In genomic region chr13:93200626-93201025, GRCh38 we compare ENCODE assay signal across 23 cellular contexts. TPM values are rescaled to one million over a fixed set of nuclear protein-coding genes. Genes with fewer than 3 reads are reported as not detected.
DNase-seq lines count a peak whose midpoint lies in the region; ATAC-seq and TF ChIP-seq lines count a peak whose summit lies in the region.
"Had no signal": no experiment of that assay in that cellular context is flagged by ENCODE, and none has a peak within 500 bp of the region (broad histone marks: within the 10 kb centered on the region; RNA-seq: fewer than 3 reads in every experiment).

No MANE protein-coding gene starts in this region.

- H3K9me3 Mint-ChIP-seq in GM23338 = peaks cover 3% of the 10 kb centered on the region

- H3K27me3 Mint-ChIP-seq in GM23338 (ENCODE audit: insufficient read depth, low read depth, poor library complexity) = no peaks in the 10 kb centered on the region
- H3K27me3 Mint-ChIP-seq: CD4-positive, alpha-beta memory T cell; CD4-positive, CD25-positive, alpha-beta regulatory T cell; CD8-positive, alpha-beta memory T cell had no signal

- no peaks in the 10 kb centered on the region for H4K20me1 ChIP-seq in GM23338 (replicated peaks; ENCODE audit: insufficient read depth)
- H4K20me1 ChIP-seq: BLaER1 had no signal

- peaks cover 4% of the 10 kb centered on the region for H3K36me3 Mint-ChIP-seq in GM23338 (ENCODE audit: low read depth)
- H3K36me3 Mint-ChIP-seq: CD14-positive monocyte; CD4-positive, alpha-beta memory T cell; CD4-positive, CD25-positive, alpha-beta regulatory T cell; CD8-positive, alpha-beta memory T cell had no signal

- H3K79me2 ChIP-seq in GM23338 (replicated peaks; ENCODE audit: insufficient read depth) = no peaks in the 10 kb centered on the region

- no peaks in the 10 kb centered on the region for H3K27me3 ChIP-seq in GM23338 (ENCODE audit: insufficient read depth)
- H3K27me3 ChIP-seq: BE2C, BLaER1 had no signal

- DNase-seq in GM23338 (ENCODE audit: low spot score) = no peak
- DNase-seq in activated CD4-positive, CD25-positive, alpha-beta regulatory T cell (lab: John Stamatoyannopoulos, UW) = no peak
- DNase-seq in Ammon's horn (ENCODE audit: low spot score) = no peak
- DNase-seq: AML-193; BE2C; C1 segment of cervical spinal cord; CD4-positive, alpha-beta memory T cell; CD4-positive, CD25-positive, alpha-beta regulatory T cell; CD8-positive, alpha-beta memory T cell; COR-L47; DMS 273 treated with DMSO at 0.1 percent for 48 hours; DMS153; DMS53; DMS79; DND-41; EL; GDM1 had no signal

- H3K9me2 ChIP-seq in GM23338 (ENCODE audit: insufficient read depth) = no peaks in the 10 kb centered on the region

- H3K4me1 Mint-ChIP-seq in GM23338 = peaks cover 15% of the 10 kb centered on the region; the same call in 2 of the 3 replicates
- H3K4me1 Mint-ChIP-seq: CD14-positive monocyte; CD4-positive, alpha-beta memory T cell; CD4-positive, CD25-positive, alpha-beta regulatory T cell; CD8-positive, alpha-beta memory T cell had no signal

- ATAC-seq in GM23338 = no peak
- no peak for ATAC-seq in GM21737 (IDR thresholded peaks at IDR 0.05; ENCODE audit: unreplicated experiment)
- ATAC-seq: A549, GM12878 had no signal

- peak overlapping the region; percentile 28; the same call in 1 of the 2 replicates for H3K4me2 ChIP-seq in GM23338
- H3K4me2 ChIP-seq: A549, BLaER1 had no signal

- no peak overlapping the region for H3K4me3 Mint-ChIP-seq in GM23338
- H3K4me3 Mint-ChIP-seq: CD14-positive monocyte; CD4-positive, alpha-beta memory T cell; CD4-positive, CD25-positive, alpha-beta regulatory T cell; CD8-positive, alpha-beta memory T cell had no signal

- H3K4me3 ChIP-seq in GM23338 = no peak overlapping the region
- H3K4me3 ChIP-seq: A549, BLaER1, GM12878 had no signal

- peaks cover 23% of the 10 kb centered on the region for H3K4me1 ChIP-seq in GM23338 (ENCODE audit: insufficient read depth)
- H3K4me1 ChIP-seq: A549, BE2C, BLaER1 had no signal

- H3K36me3 ChIP-seq in GM23338 (ENCODE audit: insufficient read depth) = no peaks in the 10 kb centered on the region
- H3K36me3 ChIP-seq: BE2C, BLaER1 had no signal

- TF ChIP-seq CTCF in GM23338 (conservative IDR thresholded peaks at IDR 0.05; ENCODE audit: low read depth in 2 of 2) = no peak
- no peak for TF ChIP-seq CTCF in VCaP (conservative IDR thresholded peaks at IDR 0.05)

- H2AFZ ChIP-seq in GM23338 = no peak overlapping the region

- H3K27ac ChIP-seq in GM23338 (ENCODE audit: low read depth) (no peak overlapping the region; the same call in 1 of the 2 replicates), VCaP (peak overlapping the region; percentile 63; the same call in 1 of the 2 replicates)
- H3K27ac ChIP-seq: A549, BLaER1 had no signal

- no peaks in the 10 kb centered on the region for H3F3A ChIP-seq in GM23338 (replicated peaks; ENCODE audit: low read depth)

- H3K27ac Mint-ChIP-seq in GM23338 = peak overlapping the region; percentile 3; the same call in 1 of the 2 replicates
- H3K27ac Mint-ChIP-seq: CD14-positive monocyte; CD4-positive, alpha-beta memory T cell; CD4-positive, CD25-positive, alpha-beta regulatory T cell; CD8-positive, alpha-beta memory T cell had no signal

TF ChIP-seq in GM23338, 12 proteins besides CTCF, POLR2A, EP300 and RAD21 (continues in another document):
- TF ChIP-seq CREB1 (CRISPR knock-in tag; IDR thresholded peaks at IDR 0.05; ENCODE audit: low read depth) = no peak
- TF ChIP-seq, protein P1, sequence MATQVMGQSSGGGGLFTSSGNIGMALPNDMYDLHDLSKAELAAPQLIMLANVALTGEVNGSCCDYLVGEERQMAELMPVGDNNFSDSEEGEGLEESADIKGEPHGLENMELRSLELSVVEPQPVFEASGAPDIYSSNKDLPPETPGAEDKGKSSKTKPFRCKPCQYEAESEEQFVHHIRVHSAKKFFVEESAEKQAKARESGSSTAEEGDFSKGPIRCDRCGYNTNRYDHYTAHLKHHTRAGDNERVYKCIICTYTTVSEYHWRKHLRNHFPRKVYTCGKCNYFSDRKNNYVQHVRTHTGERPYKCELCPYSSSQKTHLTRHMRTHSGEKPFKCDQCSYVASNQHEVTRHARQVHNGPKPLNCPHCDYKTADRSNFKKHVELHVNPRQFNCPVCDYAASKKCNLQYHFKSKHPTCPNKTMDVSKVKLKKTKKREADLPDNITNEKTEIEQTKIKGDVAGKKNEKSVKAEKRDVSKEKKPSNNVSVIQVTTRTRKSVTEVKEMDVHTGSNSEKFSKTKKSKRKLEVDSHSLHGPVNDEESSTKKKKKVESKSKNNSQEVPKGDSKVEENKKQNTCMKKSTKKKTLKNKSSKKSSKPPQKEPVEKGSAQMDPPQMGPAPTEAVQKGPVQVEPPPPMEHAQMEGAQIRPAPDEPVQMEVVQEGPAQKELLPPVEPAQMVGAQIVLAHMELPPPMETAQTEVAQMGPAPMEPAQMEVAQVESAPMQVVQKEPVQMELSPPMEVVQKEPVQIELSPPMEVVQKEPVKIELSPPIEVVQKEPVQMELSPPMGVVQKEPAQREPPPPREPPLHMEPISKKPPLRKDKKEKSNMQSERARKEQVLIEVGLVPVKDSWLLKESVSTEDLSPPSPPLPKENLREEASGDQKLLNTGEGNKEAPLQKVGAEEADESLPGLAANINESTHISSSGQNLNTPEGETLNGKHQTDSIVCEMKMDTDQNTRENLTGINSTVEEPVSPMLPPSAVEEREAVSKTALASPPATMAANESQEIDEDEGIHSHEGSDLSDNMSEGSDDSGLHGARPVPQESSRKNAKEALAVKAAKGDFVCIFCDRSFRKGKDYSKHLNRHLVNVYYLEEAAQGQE (IDR thresholded peaks at IDR 0.05; ENCODE audit: unreplicated experiment) = no peak
- TF ChIP-seq ETS1 (IDR thresholded peaks at IDR 0.05) = no peak
- no peak for TF ChIP-seq EZH2phosphoT487 (IDR thresholded peaks at IDR 0.05; ENCODE audit: unreplicated experiment)
- no peak for TF ChIP-seq JUNB (IDR thresholded peaks at IDR 0.05; ENCODE audit: unreplicated experiment)
- no peak for TF ChIP-seq POLR2AphosphoS5 (IDR thresholded peaks at IDR 0.05; ENCODE audit: low read depth)

RNA-seq across cellular contexts. Expression of gene GPC6, which starts 26.0 kb away (rescaled TPM):
- 28.6 and 30.7 TPM in 2 replicates for total RNA-seq in GM23338 (2014; rRNA removed; shearing (Covaris generic))
- polyA plus RNA-seq in GM23338 (2016; fragmentation: Nextera tagmentation; extraction: Ambion mirVana) = 5.5 and 6.4 TPM in 2 replicates
- total RNA-seq: CD4-positive, alpha-beta memory T cell; CD4-positive, CD25-positive, alpha-beta regulatory T cell; CD8-positive, alpha-beta memory T cell; GM12878 had no signal
- polyA plus RNA-seq: CD14-positive monocyte; CD4-positive, alpha-beta memory T cell; CD4-positive, CD25-positive, alpha-beta regulatory T cell; CD8-positive, alpha-beta memory T cell had no signal
